Comparison of ENCODE assay signal across 1 cellular context in genomic region chr4:75432683-75433082, GRCh38.
TF ChIP-seq lines count a peak whose summit lies in the region.

No MANE protein-coding gene starts in this region.

TF ChIP-seq in HCT116, 20 proteins besides CTCF, POLR2A, EP300 and RAD21 (continued from another document):
- TF ChIP-seq, protein P1, sequence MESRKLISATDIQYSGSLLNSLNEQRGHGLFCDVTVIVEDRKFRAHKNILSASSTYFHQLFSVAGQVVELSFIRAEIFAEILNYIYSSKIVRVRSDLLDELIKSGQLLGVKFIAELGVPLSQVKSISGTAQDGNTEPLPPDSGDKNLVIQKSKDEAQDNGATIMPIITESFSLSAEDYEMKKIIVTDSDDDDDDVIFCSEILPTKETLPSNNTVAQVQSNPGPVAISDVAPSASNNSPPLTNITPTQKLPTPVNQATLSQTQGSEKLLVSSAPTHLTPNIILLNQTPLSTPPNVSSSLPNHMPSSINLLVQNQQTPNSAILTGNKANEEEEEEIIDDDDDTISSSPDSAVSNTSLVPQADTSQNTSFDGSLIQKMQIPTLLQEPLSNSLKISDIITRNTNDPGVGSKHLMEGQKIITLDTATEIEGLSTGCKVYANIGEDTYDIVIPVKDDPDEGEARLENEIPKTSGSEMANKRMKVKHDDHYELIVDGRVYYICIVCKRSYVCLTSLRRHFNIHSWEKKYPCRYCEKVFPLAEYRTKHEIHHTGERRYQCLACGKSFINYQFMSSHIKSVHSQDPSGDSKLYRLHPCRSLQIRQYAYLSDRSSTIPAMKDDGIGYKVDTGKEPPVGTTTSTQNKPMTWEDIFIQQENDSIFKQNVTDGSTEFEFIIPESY (IDR thresholded peaks at IDR 0.05; ENCODE audit: extremely low read depth, insufficient replicate concordance, low read length): no peak
- no peak for TF ChIP-seq JUND (IDR thresholded peaks at IDR 0.05)
- no peak for TF ChIP-seq TCF7L2 (IDR thresholded peaks at IDR 0.05; ENCODE audit: borderline replicate concordance, extremely low read depth, insufficient read depth, insufficient read length)
- no peak for TF ChIP-seq SP1 (IDR thresholded peaks at IDR 0.05; ENCODE audit: low read depth)
- TF ChIP-seq ZFX (IDR thresholded peaks at IDR 0.05): no peak
- TF ChIP-seq SRF (IDR thresholded peaks at IDR 0.05; ENCODE audit: low read depth): no peak
- no peak for TF ChIP-seq EZH2 (IDR thresholded peaks at IDR 0.05)
- TF ChIP-seq POLR2AphosphoS5 (IDR thresholded peaks at IDR 0.05; ENCODE audit: low read depth, low read length): no peak
- no peak for TF ChIP-seq EGR1 (IDR thresholded peaks at IDR 0.05; ENCODE audit: low read depth)
- TF ChIP-seq ZNF274 (IDR thresholded peaks at IDR 0.05; ENCODE audit: low read depth, low read length): no peak
- TF ChIP-seq YY1 (IDR thresholded peaks at IDR 0.05; ENCODE audit: extremely low read depth, insufficient replicate concordance, low read depth, low read length): no peak
- no peak for TF ChIP-seq SIN3A (IDR thresholded peaks at IDR 0.05; ENCODE audit: low read depth)
- TF ChIP-seq CBX3 (IDR thresholded peaks at IDR 0.05; ENCODE audit: low read depth): no peak
- no peak for TF ChIP-seq CEBPB (IDR thresholded peaks at IDR 0.05; ENCODE audit: low read depth)
TF ChIP-seq in HCT116: peak in this region for 0.
